Comparison of ENCODE assay signal across 10 cellular contexts in the genomic region with DNA sequence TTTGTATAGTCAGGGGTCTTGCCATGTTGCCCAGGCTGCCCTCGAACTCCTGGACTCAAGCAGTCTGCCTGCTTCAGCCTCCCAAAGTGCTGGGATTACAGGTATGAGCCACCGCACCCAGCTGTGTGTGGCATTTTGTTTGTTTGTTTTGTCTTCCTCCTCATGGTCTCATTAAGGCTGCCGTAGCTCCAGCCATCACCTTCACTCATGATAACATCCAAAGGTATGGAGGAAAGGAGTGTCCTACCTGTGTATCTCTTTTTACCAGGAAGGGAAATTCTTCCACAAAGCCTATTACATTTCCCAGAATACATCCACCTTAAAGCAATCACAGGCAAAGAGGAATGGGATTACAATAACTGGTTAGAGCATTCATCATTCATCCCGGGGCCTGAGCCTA.
"Had no signal": no experiment of that assay in that cellular context is flagged by ENCODE, and none has a peak within 500 bp of the region (broad histone marks: within the 10 kb centered on the region; RNA-seq: fewer than 3 reads in every experiment).

No MANE protein-coding gene starts in this region.

- FAIRE-seq: H54, HTR-8/SVneo had no signal

- H2AFZ ChIP-seq: GM23248 had no signal

- H3K4me1 Mint-ChIP-seq: H9 had no signal

- H3K4me3 Mint-ChIP-seq: H9, HFFc6 had no signal

- H3K9me3 Mint-ChIP-seq: H9, HFFc6 had no signal

- H3K9ac ChIP-seq: GM23248, KMS-11 had no signal

- DNase-seq: GM23248, GOT3, H9, HCEC 1CT, HFFc6, IMR-90, KBM-7 had no signal

- H3K27ac Mint-ChIP-seq: H9, HFFc6 had no signal

- H3K4me3 ChIP-seq: GM23248 had no signal

- H3K27ac ChIP-seq: GM23248, KMS-11 had no signal

- H3K4me2 ChIP-seq: KMS-11 had no signal
